ENCODE assay signal across 10 cellular contexts in the genomic region with DNA sequence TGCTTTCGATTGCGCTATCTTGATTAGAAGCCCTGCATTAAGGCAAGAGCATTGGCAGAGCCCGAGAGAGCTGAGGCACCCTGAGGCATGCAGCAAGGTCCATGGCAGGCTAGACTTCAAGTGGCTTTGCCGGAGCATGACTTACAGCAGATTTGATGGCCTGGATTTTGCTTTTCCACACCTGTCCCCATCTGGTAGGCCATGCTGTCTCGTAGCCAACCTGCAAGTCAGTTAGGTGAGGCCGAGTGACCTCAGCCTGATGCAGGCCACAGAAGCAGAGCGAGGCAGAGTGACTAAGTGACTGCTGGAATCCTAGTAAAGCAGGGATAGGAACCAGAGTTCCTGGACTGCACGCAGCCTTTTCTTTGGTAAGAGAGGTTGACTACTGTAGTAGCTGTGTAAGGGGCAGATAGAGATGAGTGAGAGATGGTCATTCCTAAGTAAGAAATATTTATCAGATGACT.
DNase-seq lines count a peak whose midpoint lies in the region; ATAC-seq, FAIRE-seq and TF ChIP-seq lines count a peak whose summit lies in the region.
"Had no signal": no experiment of that assay in that cellular context is flagged by ENCODE, and none has a peak within 500 bp of the region (broad histone marks: within the 10 kb centered on the region; RNA-seq: fewer than 3 reads in every experiment).

No MANE protein-coding gene starts in this region.

- H3K4me1 Mint-ChIP-seq in glutamatergic neuron (ENCODE audit: low read depth, unreplicated experiment): peaks cover 54% of the 10 kb centered on the region

- no peak for FAIRE-seq in GM12891 (lab: Jason Lieb, UNC)

- TF ChIP-seq POLR2A in gastrocnemius medialis (IDR thresholded peaks at IDR 0.05) (peak in 1 of 2 donors; percentile 31), GM12891 (IDR thresholded peaks at IDR 0.05; ENCODE audit: low read depth, low read length) (no peak)

- H3K27me3 ChIP-seq in WERI-Rb-1 (ENCODE audit: insufficient read depth, low read depth, severe bottlenecking): no peaks in the 10 kb centered on the region
- no peaks in the 10 kb centered on the region for H3K27me3 ChIP-seq in gastrocnemius medialis

- H3K9me3 Mint-ChIP-seq in glutamatergic neuron (ENCODE audit: unreplicated experiment): peaks cover 10% of the 10 kb centered on the region
- H3K9me3 Mint-ChIP-seq: dendritic cell treated with granulocyte-macrophage colony-stimulating factor and Interleukin-4, amounts not matched to agents 40 ng/mL and 50 ng/mL, for 4 days had no signal

- peaks cover 71 to 85% of the 10 kb centered on the region in 2 donors for H3K4me1 ChIP-seq in gastrocnemius medialis

- H3K27me3 Mint-ChIP-seq in glutamatergic neuron (ENCODE audit: unreplicated experiment): peaks cover 5% of the 10 kb centered on the region

- DNase-seq in EL (peak; percentile 89), WERI-Rb-1 (peak; percentile 48), glutamatergic neuron (no peak), gastrocnemius medialis (peak; percentile 66 to 87), iPS-NIHi7 (ENCODE audit: extremely low spot score) (no peak), head of caudate nucleus (no peak), GM12891 (ENCODE audit: insufficient read length, low spot score) (no peak)
- DNase-seq: activated CD4-positive, alpha-beta T cell treated with anti-CD3 and anti-CD28 coated beads for 48 hours had no signal

- TF ChIP-seq CTCF in WERI-Rb-1 (IDR thresholded peaks at IDR 0.05; ENCODE audit: low read depth, low read length) (no peak), glutamatergic neuron (IDR thresholded peaks at IDR 0.05; ENCODE audit: partially characterized antibody, unreplicated experiment) (no peak), gastrocnemius medialis (IDR thresholded peaks at IDR 0.05 in 4 of 5, conservative IDR thresholded peaks at IDR 0.05 in 1 of 5) (no peak)

- ATAC-seq in gastrocnemius medialis: peak; percentile 79
- no peak for ATAC-seq in HG02938 (IDR thresholded peaks at IDR 0.05; ENCODE audit: unreplicated experiment)

- H3K36me3 Mint-ChIP-seq in glutamatergic neuron (ENCODE audit: unreplicated experiment): no peaks in the 10 kb centered on the region

- H3K27ac ChIP-seq in WERI-Rb-1: peak overlapping the region; percentile 49
- H3K27ac ChIP-seq in gastrocnemius medialis: peak overlapping the region; percentile 75 to 88 (median 84)

- H3K27ac Mint-ChIP-seq in glutamatergic neuron (ENCODE audit: unreplicated experiment): peak overlapping the region; percentile 53

- in situ Hi-C loops in gastrocnemius medialis (cut with MboI; ENCODE audit: low sequenced_read_pairs in 4 of 4): no loop called here

- H3K9me3 ChIP-seq in WERI-Rb-1 (ENCODE audit: severe bottlenecking) (no peaks in the 10 kb centered on the region), gastrocnemius medialis (no peaks in the 10 kb centered on the region)

- intact Hi-C loops in gastrocnemius medialis (cut with DNase I; ENCODE audit: low total_unique reads) (loop anchor here (10.0 kb wide), 1 partner anchor 143 kb away; no protein-coding TSS in a partner anchor), head of caudate nucleus (cut with DNase I) (no loop called here)

- no peaks in the 10 kb centered on the region for H3K36me3 ChIP-seq in WERI-Rb-1
- no peaks in the 10 kb centered on the region for H3K36me3 ChIP-seq in gastrocnemius medialis

- no peak overlapping the region for H3K4me3 Mint-ChIP-seq in glutamatergic neuron (ENCODE audit: unreplicated experiment)
- H3K4me3 Mint-ChIP-seq: dendritic cell treated with granulocyte-macrophage colony-stimulating factor and Interleukin-4, amounts not matched to agents 40 ng/mL and 50 ng/mL, for 4 days had no signal

- H3K4me3 ChIP-seq in WERI-Rb-1 (ENCODE audit: low read depth, low read length) (no peak overlapping the region), gastrocnemius medialis (no peak overlapping the region)

TF ChIP-seq in GM12891, 5 proteins besides CTCF, POLR2A, EP300 and RAD21:
- TF ChIP-seq PAX5 (IDR thresholded peaks at IDR 0.05; ENCODE audit: insufficient read depth, low read length, severe bottlenecking): no peak
- TF ChIP-seq POLR2AphosphoS5 (IDR thresholded peaks at IDR 0.05; ENCODE audit: low read depth, low read length): no peak
- TF ChIP-seq POU2F2 (IDR thresholded peaks at IDR 0.05; ENCODE audit: low read depth, low read length): no peak
- no peak for TF ChIP-seq TAF1 (IDR thresholded peaks at IDR 0.05; ENCODE audit: low read depth, low read length)
- TF ChIP-seq SPI1 (IDR thresholded peaks at IDR 0.05; ENCODE audit: low read depth, low read length): no peak

Comparison
In these comparisons a context has a peak if more than half of its experiments do, and no peak if none do; other contexts are left out.
1. DNase-seq: peak in EL (single experiment), WERI-Rb-1 (single experiment) and gastrocnemius medialis (2 of 2); none in glutamatergic neuron (single experiment), iPS-NIHi7 (single experiment), head of caudate nucleus (0 of 42) and GM12891 (single experiment).